23 cellular contexts compared by ENCODE assay signal in the genomic region with DNA sequence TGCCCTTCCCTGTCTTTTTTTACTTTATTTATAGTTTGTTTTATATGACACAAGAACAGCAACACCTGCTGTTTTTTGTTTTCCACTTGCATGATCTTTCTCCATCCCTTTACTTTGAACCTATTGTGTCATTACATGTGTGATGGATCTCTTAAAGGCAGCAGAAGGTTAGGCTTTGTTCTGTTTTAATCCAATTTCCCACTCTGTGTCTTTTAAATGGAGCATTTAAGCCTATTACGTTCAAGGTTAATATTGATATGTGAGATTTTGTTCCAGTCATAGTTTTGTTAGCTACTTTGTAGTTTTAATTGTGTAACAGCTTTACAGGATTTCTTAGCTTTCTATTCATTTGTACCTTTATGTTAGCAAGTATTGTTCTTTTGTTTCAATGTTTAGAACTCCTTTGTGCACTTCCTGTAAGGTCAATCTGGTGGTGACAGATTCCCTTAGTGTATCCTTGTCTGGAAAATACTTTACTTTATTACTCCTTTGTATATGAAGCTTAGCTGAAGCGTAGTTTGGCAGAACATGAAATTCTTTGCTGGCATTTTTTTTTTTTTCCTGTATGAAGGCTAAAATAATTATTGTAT.
DNase-seq lines count a peak whose midpoint lies in the region; FAIRE-seq and TF ChIP-seq lines count a peak whose summit lies in the region.
"Had no signal": no experiment of that assay in that cellular context is flagged by ENCODE, and none has a peak within 500 bp of the region (broad histone marks: within the 10 kb centered on the region; RNA-seq: fewer than 3 reads in every experiment).

No MANE protein-coding gene starts in this region.

- TF ChIP-seq CTCF in glutamatergic neuron (IDR thresholded peaks at IDR 0.05; ENCODE audit: partially characterized antibody, unreplicated experiment) (no peak), thyroid gland (IDR thresholded peaks at IDR 0.05) (no peak)

- H3K9me3 Mint-ChIP-seq in glutamatergic neuron (ENCODE audit: unreplicated experiment): peaks cover 4% of the 10 kb centered on the region

- H3K27me3 ChIP-seq in HAP-1 (ENCODE audit: low read depth) (no peaks in the 10 kb centered on the region; the same call in 1 of the 2 replicates), thyroid gland (no peaks in the 10 kb centered on the region)
- H3K27me3 ChIP-seq: BE2C; BLaER1 treated with 17β-estradiol and CSF1 and Interleukin-3, amounts not matched to agents 10 nM and 100 nM had no signal

- in situ Hi-C loops in HAP-1 (cut with MboI; ENCODE audit: low sequenced_read_pairs): no loop called here

- H3K4me1 Mint-ChIP-seq in glutamatergic neuron (ENCODE audit: low read depth, unreplicated experiment): peaks cover 13% of the 10 kb centered on the region
- H3K4me1 Mint-ChIP-seq: CD14-positive monocyte; CD8-positive, alpha-beta memory T cell; GM23338 had no signal

- intact Hi-C loops in thyroid gland (cut with DNase I): no loop called here

- H3K36me3 Mint-ChIP-seq in glutamatergic neuron (ENCODE audit: unreplicated experiment): no peaks in the 10 kb centered on the region
- H3K36me3 Mint-ChIP-seq: CD14-positive monocyte; CD8-positive, alpha-beta memory T cell had no signal

- DNase-seq in HAP-1 (ENCODE audit: low spot score in 2 of 2): peak; percentile 14 to 99
- peak; percentile 98 for DNase-seq in NCI-H82 treated with DMSO at 0.1 percent for 48 hours (lab: John Stamatoyannopoulos, UW; ENCODE audit: unreplicated experiment)
- DNase-seq in glutamatergic neuron: no peak
- no peak for DNase-seq in thyroid gland
- no peak for DNase-seq in KG1 (lab: John Stamatoyannopoulos, UW)
- no peak for DNase-seq in GM03348 (ENCODE audit: low spot score)
- no peak for DNase-seq in GM19239 (ENCODE audit: insufficient read length, low spot score)
- DNase-seq: 8988T; ACHN; AML-193; BE2C; CD4-positive, alpha-beta T cell; CD8-positive, alpha-beta memory T cell; DMS53; DMS79 treated with DMSO at 0.1 percent for 48 hours; GF-D8; H9; HFFc6 had no signal

- H3K4me3 ChIP-seq in HAP-1 (no peak overlapping the region), thyroid gland (replicated peaks in 1 of 3) (no peak overlapping the region)
- H3K4me3 ChIP-seq: A549; BLaER1 treated with 17β-estradiol and CSF1 and Interleukin-3, amounts not matched to agents 10 nM and 100 nM; GM23338 had no signal

- WGBS in thyroid gland, 2 donors: 62 to 64% methylated on average over 2 of the region's 2 CpGs

- H3K9me3 ChIP-seq in HAP-1 (peaks cover 2% of the 10 kb centered on the region; the same call in 1 of the 2 replicates), thyroid gland (no peaks in the 10 kb centered on the region)
- H3K9me3 ChIP-seq: BE2C had no signal

- H3K36me3 ChIP-seq in HAP-1 (replicated peaks) (no peaks in the 10 kb centered on the region), thyroid gland (no peaks in the 10 kb centered on the region)
- H3K36me3 ChIP-seq: BE2C; BLaER1 treated with 17β-estradiol and CSF1 and Interleukin-3, amounts not matched to agents 10 nM and 100 nM had no signal

- H3K4me1 ChIP-seq in HAP-1: peaks cover 3% of the 10 kb centered on the region
- no peaks in the 10 kb centered on the region for H3K4me1 ChIP-seq in thyroid gland
- H3K4me1 ChIP-seq: A549; BE2C; BLaER1 treated with 17β-estradiol and CSF1 and Interleukin-3, amounts not matched to agents 10 nM and 100 nM had no signal

- peak overlapping the region; percentile 15 for H3K27ac Mint-ChIP-seq in glutamatergic neuron (ENCODE audit: unreplicated experiment)
- H3K27ac Mint-ChIP-seq: CD14-positive monocyte; CD4-positive, alpha-beta T cell; CD8-positive, alpha-beta memory T cell; GM23338; H9; HFFc6 had no signal

- no peak overlapping the region for H3K4me3 Mint-ChIP-seq in glutamatergic neuron (ENCODE audit: unreplicated experiment)
- H3K4me3 Mint-ChIP-seq: CD14-positive monocyte; CD4-positive, alpha-beta T cell; CD8-positive, alpha-beta memory T cell; GM23338; H9; HFFc6 had no signal

- no peak overlapping the region for H3K27ac ChIP-seq in thyroid gland
- H3K27ac ChIP-seq: A549; BLaER1 treated with 17β-estradiol and CSF1 and Interleukin-3, amounts not matched to agents 10 nM and 100 nM had no signal

- no peak for TF ChIP-seq POLR2A in thyroid gland (IDR thresholded peaks at IDR 0.05)

- FAIRE-seq in GM19239 (lab: Jason Lieb, UNC): no peak
- FAIRE-seq: A549, GM12892 had no signal

- no peaks in the 10 kb centered on the region for H3K27me3 Mint-ChIP-seq in glutamatergic neuron (ENCODE audit: unreplicated experiment)
- H3K27me3 Mint-ChIP-seq: CD4-positive, alpha-beta T cell; CD8-positive, alpha-beta memory T cell had no signal

Comparison
In these comparisons a context has a peak if more than half of its experiments do, and no peak if none do; other contexts are left out.
1. DNase-seq: peak in HAP-1 (2 of 2) and NCI-H82 treated with DMSO at 0.1 percent for 48 hours (single experiment); none in glutamatergic neuron (single experiment), thyroid gland (0 of 2), KG1 (single experiment), GM03348 (single experiment) and GM19239 (single experiment).